In genomic region chrX:132860200-132860599, GRCh38 we compare ENCODE assay signal across 8 cellular contexts.
"Had no signal": no experiment of that assay in that cellular context is flagged by ENCODE, and none has a peak within 500 bp of the region (broad histone marks: within the 10 kb centered on the region; RNA-seq: fewer than 3 reads in every experiment).

No MANE protein-coding gene starts in this region.

- H3K4me3 ChIP-seq: GM23248, K562 had no signal

- H3K9ac ChIP-seq: GM23248 had no signal

- H2AFZ ChIP-seq: GM23248 had no signal

- DNase-seq: GM23248, H9, HCEC 1CT, IMR-90 had no signal

- H3K4me3 Mint-ChIP-seq: H9 had no signal

- FAIRE-seq: H1, H54, HTR-8/SVneo, K562 had no signal

- H3K27ac Mint-ChIP-seq: H9 had no signal

- H3K27ac ChIP-seq: GM23248 had no signal

- ATAC-seq: K562 had no signal
